In the genomic region with DNA sequence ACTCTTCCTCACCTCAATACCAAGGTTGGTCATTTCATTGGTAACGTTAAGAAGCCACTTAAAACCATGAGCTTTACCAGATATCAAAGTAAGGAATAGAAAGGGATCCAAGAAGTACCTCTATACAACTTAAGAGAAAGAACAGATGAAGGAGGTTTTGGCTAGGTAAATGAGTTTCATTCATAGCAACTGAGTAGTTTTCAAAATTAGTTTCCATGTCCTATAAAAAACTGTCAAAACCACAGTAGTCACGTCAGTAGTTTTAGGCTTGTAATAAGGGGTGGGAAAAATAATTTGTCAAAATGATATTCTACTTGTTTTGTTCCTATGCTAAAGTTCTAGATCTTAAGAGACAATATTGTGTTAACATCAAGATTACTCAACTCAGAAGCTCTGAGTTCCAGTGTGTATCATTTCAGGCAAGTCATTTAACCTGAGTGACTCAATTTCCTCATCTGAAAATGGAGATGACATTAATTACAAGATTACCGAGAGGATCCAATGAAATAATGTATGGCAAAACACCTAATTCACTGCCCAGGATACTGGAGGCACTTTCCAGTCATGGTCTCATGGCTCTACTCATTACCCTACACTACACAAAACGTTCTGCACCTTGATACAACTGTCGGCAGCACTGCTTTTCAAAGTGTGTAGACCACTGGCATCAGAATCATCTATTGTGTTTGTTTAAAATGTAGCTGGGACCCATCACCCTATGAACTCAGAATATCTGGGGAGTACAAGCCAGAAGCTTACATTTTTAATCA, we compare ENCODE assay signal across 1 cellular context.
TF ChIP-seq lines count a peak whose summit lies in the region.

No MANE protein-coding gene starts in this region.

TF ChIP-seq in HepG2, 621 proteins besides CTCF, POLR2A, EP300 and RAD21:
- TF ChIP-seq NONO (IDR thresholded peaks at IDR 0.05) (no peak), NONO (CRISPR knock-in tag; conservative IDR thresholded peaks at IDR 0.05) (no peak), ZNF337 (CRISPR knock-in tag; IDR thresholded peaks at IDR 0.05; ENCODE audit: borderline replicate concordance, low read depth) (no peak), GTF3A (CRISPR knock-in tag; conservative IDR thresholded peaks at IDR 0.05) (no peak), ZNF34 (CRISPR knock-in tag; IDR thresholded peaks at IDR 0.05; ENCODE audit: borderline replicate concordance) (no peak), ZNF550 (CRISPR knock-in tag; IDR thresholded peaks at IDR 0.05; ENCODE audit: borderline replicate concordance) (no peak), SYNCRIP (IDR thresholded peaks at IDR 0.05; ENCODE audit: insufficient read depth, low read depth, low read length) (no peak), NR2C2 (CRISPR knock-in tag; IDR thresholded peaks at IDR 0.05; ENCODE audit: borderline replicate concordance) (no peak), ZNF160 (CRISPR knock-in tag; IDR thresholded peaks at IDR 0.05) (no peak), ZNF562 (CRISPR knock-in tag; IDR thresholded peaks at IDR 0.05; ENCODE audit: borderline replicate concordance) (no peak), GPN1 (CRISPR knock-in tag; IDR thresholded peaks at IDR 0.05; ENCODE audit: borderline replicate concordance) (no peak), ARID2 (CRISPR knock-in tag; IDR thresholded peaks at IDR 0.05; ENCODE audit: borderline replicate concordance) (no peak)
- TF ChIP-seq, protein P1, sequence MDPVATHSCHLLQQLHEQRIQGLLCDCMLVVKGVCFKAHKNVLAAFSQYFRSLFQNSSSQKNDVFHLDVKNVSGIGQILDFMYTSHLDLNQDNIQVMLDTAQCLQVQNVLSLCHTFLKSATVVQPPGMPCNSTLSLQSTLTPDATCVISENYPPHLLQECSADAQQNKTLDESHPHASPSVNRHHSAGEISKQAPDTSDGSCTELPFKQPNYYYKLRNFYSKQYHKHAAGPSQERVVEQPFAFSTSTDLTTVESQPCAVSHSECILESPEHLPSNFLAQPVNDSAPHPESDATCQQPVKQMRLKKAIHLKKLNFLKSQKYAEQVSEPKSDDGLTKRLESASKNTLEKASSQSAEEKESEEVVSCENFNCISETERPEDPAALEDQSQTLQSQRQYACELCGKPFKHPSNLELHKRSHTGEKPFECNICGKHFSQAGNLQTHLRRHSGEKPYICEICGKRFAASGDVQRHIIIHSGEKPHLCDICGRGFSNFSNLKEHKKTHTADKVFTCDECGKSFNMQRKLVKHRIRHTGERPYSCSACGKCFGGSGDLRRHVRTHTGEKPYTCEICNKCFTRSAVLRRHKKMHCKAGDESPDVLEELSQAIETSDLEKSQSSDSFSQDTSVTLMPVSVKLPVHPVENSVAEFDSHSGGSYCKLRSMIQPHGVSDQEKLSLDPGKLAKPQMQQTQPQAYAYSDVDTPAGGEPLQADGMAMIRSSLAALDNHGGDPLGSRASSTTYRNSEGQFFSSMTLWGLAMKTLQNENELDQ (CRISPR knock-in tag; IDR thresholded peaks at IDR 0.05; ENCODE audit: borderline replicate concordance) = no peak
- TF ChIP-seq, protein P2, sequence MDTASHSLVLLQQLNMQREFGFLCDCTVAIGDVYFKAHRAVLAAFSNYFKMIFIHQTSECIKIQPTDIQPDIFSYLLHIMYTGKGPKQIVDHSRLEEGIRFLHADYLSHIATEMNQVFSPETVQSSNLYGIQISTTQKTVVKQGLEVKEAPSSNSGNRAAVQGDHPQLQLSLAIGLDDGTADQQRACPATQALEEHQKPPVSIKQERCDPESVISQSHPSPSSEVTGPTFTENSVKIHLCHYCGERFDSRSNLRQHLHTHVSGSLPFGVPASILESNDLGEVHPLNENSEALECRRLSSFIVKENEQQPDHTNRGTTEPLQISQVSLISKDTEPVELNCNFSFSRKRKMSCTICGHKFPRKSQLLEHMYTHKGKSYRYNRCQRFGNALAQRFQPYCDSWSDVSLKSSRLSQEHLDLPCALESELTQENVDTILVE (CRISPR knock-in tag; IDR thresholded peaks at IDR 0.05) = no peak
- TF ChIP-seq, protein P3, sequence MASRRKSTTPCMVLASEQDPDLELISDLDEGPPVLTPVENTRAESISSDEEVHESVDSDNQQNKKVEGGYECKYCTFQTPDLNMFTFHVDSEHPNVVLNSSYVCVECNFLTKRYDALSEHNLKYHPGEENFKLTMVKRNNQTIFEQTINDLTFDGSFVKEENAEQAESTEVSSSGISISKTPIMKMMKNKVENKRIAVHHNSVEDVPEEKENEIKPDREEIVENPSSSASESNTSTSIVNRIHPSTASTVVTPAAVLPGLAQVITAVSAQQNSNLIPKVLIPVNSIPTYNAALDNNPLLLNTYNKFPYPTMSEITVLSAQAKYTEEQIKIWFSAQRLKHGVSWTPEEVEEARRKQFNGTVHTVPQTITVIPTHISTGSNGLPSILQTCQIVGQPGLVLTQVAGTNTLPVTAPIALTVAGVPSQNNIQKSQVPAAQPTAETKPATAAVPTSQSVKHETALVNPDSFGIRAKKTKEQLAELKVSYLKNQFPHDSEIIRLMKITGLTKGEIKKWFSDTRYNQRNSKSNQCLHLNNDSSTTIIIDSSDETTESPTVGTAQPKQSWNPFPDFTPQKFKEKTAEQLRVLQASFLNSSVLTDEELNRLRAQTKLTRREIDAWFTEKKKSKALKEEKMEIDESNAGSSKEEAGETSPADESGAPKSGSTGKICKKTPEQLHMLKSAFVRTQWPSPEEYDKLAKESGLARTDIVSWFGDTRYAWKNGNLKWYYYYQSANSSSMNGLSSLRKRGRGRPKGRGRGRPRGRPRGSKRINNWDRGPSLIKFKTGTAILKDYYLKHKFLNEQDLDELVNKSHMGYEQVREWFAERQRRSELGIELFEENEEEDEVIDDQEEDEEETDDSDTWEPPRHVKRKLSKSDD (CRISPR knock-in tag; IDR thresholded peaks at IDR 0.05; ENCODE audit: low read depth) = no peak
- TF ChIP-seq, protein P4, sequence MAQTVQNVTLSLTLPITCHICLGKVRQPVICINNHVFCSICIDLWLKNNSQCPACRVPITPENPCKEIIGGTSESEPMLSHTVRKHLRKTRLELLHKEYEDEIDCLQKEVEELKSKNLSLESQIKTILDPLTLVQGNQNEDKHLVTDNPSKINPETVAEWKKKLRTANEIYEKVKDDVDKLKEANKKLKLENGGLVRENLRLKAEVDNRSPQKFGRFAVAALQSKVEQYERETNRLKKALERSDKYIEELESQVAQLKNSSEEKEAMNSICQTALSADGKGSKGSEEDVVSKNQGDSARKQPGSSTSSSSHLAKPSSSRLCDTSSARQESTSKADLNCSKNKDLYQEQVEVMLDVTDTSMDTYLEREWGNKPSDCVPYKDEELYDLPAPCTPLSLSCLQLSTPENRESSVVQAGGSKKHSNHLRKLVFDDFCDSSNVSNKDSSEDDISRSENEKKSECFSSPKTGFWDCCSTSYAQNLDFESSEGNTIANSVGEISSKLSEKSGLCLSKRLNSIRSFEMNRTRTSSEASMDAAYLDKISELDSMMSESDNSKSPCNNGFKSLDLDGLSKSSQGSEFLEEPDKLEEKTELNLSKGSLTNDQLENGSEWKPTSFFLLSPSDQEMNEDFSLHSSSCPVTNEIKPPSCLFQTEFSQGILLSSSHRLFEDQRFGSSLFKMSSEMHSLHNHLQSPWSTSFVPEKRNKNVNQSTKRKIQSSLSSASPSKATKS (CRISPR knock-in tag; IDR thresholded peaks at IDR 0.05) = no peak
- TF ChIP-seq, protein P5, sequence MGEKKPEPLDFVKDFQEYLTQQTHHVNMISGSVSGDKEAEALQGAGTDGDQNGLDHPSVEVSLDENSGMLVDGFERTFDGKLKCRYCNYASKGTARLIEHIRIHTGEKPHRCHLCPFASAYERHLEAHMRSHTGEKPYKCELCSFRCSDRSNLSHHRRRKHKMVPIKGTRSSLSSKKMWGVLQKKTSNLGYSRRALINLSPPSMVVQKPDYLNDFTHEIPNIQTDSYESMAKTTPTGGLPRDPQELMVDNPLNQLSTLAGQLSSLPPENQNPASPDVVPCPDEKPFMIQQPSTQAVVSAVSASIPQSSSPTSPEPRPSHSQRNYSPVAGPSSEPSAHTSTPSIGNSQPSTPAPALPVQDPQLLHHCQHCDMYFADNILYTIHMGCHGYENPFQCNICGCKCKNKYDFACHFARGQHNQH (CRISPR knock-in tag; IDR thresholded peaks at IDR 0.05) = no peak
- TF ChIP-seq, protein P6, sequence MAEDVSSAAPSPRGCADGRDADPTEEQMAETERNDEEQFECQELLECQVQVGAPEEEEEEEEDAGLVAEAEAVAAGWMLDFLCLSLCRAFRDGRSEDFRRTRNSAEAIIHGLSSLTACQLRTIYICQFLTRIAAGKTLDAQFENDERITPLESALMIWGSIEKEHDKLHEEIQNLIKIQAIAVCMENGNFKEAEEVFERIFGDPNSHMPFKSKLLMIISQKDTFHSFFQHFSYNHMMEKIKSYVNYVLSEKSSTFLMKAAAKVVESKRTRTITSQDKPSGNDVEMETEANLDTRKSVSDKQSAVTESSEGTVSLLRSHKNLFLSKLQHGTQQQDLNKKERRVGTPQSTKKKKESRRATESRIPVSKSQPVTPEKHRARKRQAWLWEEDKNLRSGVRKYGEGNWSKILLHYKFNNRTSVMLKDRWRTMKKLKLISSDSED (CRISPR knock-in tag; IDR thresholded peaks at IDR 0.05) = no peak
- TF ChIP-seq, protein P7, sequence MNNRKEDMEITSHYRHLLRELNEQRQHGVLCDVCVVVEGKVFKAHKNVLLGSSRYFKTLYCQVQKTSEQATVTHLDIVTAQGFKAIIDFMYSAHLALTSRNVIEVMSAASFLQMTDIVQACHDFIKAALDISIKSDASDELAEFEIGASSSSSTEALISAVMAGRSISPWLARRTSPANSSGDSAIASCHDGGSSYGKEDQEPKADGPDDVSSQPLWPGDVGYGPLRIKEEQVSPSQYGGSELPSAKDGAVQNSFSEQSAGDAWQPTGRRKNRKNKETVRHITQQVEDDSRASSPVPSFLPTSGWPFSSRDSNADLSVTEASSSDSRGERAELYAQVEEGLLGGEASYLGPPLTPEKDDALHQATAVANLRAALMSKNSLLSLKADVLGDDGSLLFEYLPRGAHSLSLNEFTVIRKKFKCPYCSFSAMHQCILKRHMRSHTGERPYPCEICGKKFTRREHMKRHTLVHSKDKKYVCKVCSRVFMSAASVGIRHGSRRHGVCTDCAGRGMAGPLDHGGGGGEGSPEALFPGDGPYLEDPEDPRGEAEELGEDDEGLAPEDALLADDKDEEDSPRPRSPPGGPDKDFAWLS (CRISPR knock-in tag; IDR thresholded peaks at IDR 0.05; ENCODE audit: borderline replicate concordance) = no peak
